ENCODE assay signal across 10 cellular contexts in the genomic region with DNA sequence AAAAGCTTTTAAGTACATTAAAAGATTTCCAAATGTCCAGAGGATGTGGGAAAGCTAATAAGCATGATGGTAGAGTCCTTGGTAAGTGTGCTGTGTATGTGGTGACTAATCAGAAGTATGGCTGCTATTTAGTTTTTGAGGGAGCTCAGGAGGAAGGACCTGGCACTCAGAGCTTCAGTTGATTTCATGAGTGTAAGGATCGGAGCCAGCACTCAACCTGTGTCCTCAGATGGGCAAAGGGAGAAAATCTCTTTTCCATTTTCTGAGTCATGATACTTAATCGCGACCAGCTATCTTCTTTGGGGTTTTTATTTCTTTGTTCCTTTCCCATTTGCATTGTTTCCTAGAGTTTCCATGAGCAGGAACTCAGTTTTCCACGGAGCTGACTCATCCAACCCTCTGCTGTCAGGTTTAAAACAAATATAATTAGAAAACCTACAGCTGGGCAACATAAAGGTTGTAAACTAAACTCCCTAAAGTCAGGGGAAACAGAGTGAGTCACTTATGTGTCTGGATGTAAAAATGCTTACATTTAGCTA.
A peak's percentile ranks its signal among the peaks of the same experiment; 100 is the strongest.
DNase-seq lines count a peak whose midpoint lies in the region; ATAC-seq, FAIRE-seq and TF ChIP-seq lines count a peak whose summit lies in the region.
"Had no signal": no experiment of that assay in that cellular context is flagged by ENCODE, and none has a peak within 500 bp of the region (broad histone marks: within the 10 kb centered on the region; RNA-seq: fewer than 3 reads in every experiment).

No MANE protein-coding gene starts in this region.

- no peaks in the 10 kb centered on the region for H3K9me3 ChIP-seq in keratinocyte (ENCODE audit: control insufficient read depth, low read depth, low read length)

- no peak for ATAC-seq in activated CD4-positive, CD25-positive, alpha-beta regulatory T cell treated with anti-CD3 and anti-CD28 coated beads, Interleukin-2, amount 50 U/mL, for 24 hours

- no peak for TF ChIP-seq CTCF in HFF-Myc (IDR thresholded peaks at IDR 0.05; ENCODE audit: low read depth, low read length, missing control alignments)
- no peak for TF ChIP-seq CTCF in keratinocyte (optimal IDR thresholded peaks at IDR 0.05 in 1 of 3, IDR thresholded peaks at IDR 0.05 in 1 of 3, conservative IDR thresholded peaks at IDR 0.05 in 1 of 3; ENCODE audit: extremely low read depth in 1 of 3, insufficient read depth in 2 of 3, low read length in 3 of 3)
- TF ChIP-seq CTCF in coronary artery (IDR thresholded peaks at IDR 0.05): no peak

- peak overlapping the region; percentile 45 for H3K4me2 ChIP-seq in keratinocyte (ENCODE audit: control insufficient read depth, extremely low read depth, insufficient read depth, low read depth, low read length)

- H3K79me2 ChIP-seq in ACC112 (ENCODE audit: control insufficient read depth, insufficient read depth, low read length, unreplicated experiment) (no peaks in the 10 kb centered on the region), keratinocyte (ENCODE audit: control insufficient read depth, insufficient read depth, low read length) (no peaks in the 10 kb centered on the region)

- H3K27ac ChIP-seq in ACC112 (ENCODE audit: low read depth, low read length) (peak overlapping the region; percentile 46), keratinocyte (ENCODE audit: control insufficient read depth, insufficient read depth, low read length) (peak overlapping the region; percentile 63), coronary artery (no peak overlapping the region)

- H3K36me3 ChIP-seq in ACC112 (ENCODE audit: insufficient read depth, low read length): no peaks in the 10 kb centered on the region
- H3K36me3 ChIP-seq in keratinocyte (ENCODE audit: control insufficient read depth in 2 of 2, extremely low read depth in 1 of 2, insufficient read depth in 2 of 2, low read length in 2 of 2): no peaks in the 10 kb centered on the region

- FAIRE-seq in keratinocyte (lab: Jason Lieb, UNC): peak; percentile 87

- H3K4me3 ChIP-seq in ACC112 (ENCODE audit: low read depth, low read length): no peak overlapping the region
- no peak overlapping the region for H3K4me3 ChIP-seq in HFF-Myc (replicated peaks; ENCODE audit: low read depth, low read length)
- peak overlapping the region in 1 of 3 experiments; percentile 52 for H3K4me3 ChIP-seq in keratinocyte (ENCODE audit: control insufficient read depth in 2 of 3, extremely low read depth in 1 of 3, insufficient read depth in 2 of 3, low read depth in 1 of 3, low read length in 3 of 3)
- H3K4me3 ChIP-seq in coronary artery: no peak overlapping the region

- peak; percentile 82 for DNase-seq in HFF-Myc (ENCODE audit: extremely low read depth, low read depth)
- peak; percentile 29 for DNase-seq in amniotic stem cell (lab: John Stamatoyannopoulos, UW)
- no peak for DNase-seq in keratinocyte (ENCODE audit: low read depth, low spot score)
- DNase-seq in activated CD4-positive, CD25-positive, alpha-beta regulatory T cell treated with anti-CD3 and anti-CD28 coated beads, Interleukin-2, amount 50 U/mL, for 72 hours: no peak
- DNase-seq in NCI-H146 (lab: John Stamatoyannopoulos, UW): no peak
- no peak for DNase-seq in coronary artery (ENCODE audit: low spot score)
- DNase-seq: activated B cell treated with CpG ODN at 0.5 μM for 24 hours, head of caudate nucleus had no signal

- H4K20me1 ChIP-seq in keratinocyte (ENCODE audit: control insufficient read depth, extremely low read depth, insufficient read depth, low read length): no peaks in the 10 kb centered on the region

- dilution Hi-C loops in keratinocyte (cut with MboI; ENCODE audit: extremely low pct_ligation_motif_present, low sequenced_read_pairs): no loop called here

- no peaks in the 10 kb centered on the region for H3K27me3 ChIP-seq in ACC112 (ENCODE audit: insufficient read depth, low read length)
- no peaks in the 10 kb centered on the region for H3K27me3 ChIP-seq in keratinocyte (ENCODE audit: control insufficient read depth, extremely low read depth, insufficient read depth, low read length)

- H3K9ac ChIP-seq in keratinocyte (ENCODE audit: control insufficient read depth, extremely low read depth, insufficient read depth, low read length): no peak overlapping the region

- no peaks in the 10 kb centered on the region for H3K9me1 ChIP-seq in keratinocyte (ENCODE audit: control insufficient read depth, extremely low read depth, insufficient read depth, low read length)

- peak overlapping the region; percentile 34 for H2AFZ ChIP-seq in ACC112 (ENCODE audit: low read length, unreplicated experiment)
- peak overlapping the region; percentile 59 for H2AFZ ChIP-seq in keratinocyte (ENCODE audit: control insufficient read depth, low read length)

- H3K4me1 ChIP-seq in ACC112 (ENCODE audit: control insufficient read depth, insufficient read depth, low read length, unreplicated experiment) (peaks cover 18% of the 10 kb centered on the region), keratinocyte (ENCODE audit: control insufficient read depth, extremely low read depth, insufficient read depth, low read length) (peaks cover 17% of the 10 kb centered on the region)

Comparison
In these comparisons a context has a peak if more than half of its experiments do, and no peak if none do; other contexts are left out.
1. H3K27ac ChIP-seq: peak in ACC112 (single experiment) and keratinocyte (single experiment); none in coronary artery (0 of 2).
2. DNase-seq: peak in HFF-Myc (single experiment) and amniotic stem cell (single experiment); none in keratinocyte (single experiment), activated CD4-positive, CD25-positive, alpha-beta regulatory T cell treated with anti-CD3 and anti-CD28 coated beads, Interleukin-2, amount 50 U/mL, for 72 hours (single experiment), NCI-H146 (single experiment) and coronary artery (single experiment).